Comparison of ENCODE assay signal across 15 cellular contexts in genomic region chr5:58999804-59000595, GRCh38.
DNase-seq lines count a peak whose midpoint lies in the region; ATAC-seq, FAIRE-seq and TF ChIP-seq lines count a peak whose summit lies in the region.
"Had no signal": no experiment of that assay in that cellular context is flagged by ENCODE, and none has a peak within 500 bp of the region (broad histone marks: within the 10 kb centered on the region; RNA-seq: fewer than 3 reads in every experiment).

No MANE protein-coding gene starts in this region.

- H3K9me3 Mint-ChIP-seq in astrocyte (ENCODE audit: unreplicated experiment) = no peaks in the 10 kb centered on the region
- no peaks in the 10 kb centered on the region for H3K9me3 Mint-ChIP-seq in osteocyte (ENCODE audit: unreplicated experiment)
- H3K9me3 Mint-ChIP-seq: activated T-cell treated with anti-CD3 and anti-CD28 coated beads, Interleukin-2, amount 50 U/mL, for 72 hours had no signal

- ATAC-seq in HG03378 (IDR thresholded peaks at IDR 0.05; ENCODE audit: unreplicated experiment) (no peak), sciatic nerve (no peak)
- ATAC-seq: activated T-cell treated with anti-CD3 and anti-CD28 coated beads, Interleukin-2, amount 50 U/mL, for 72 hours had no signal

- H3K27ac Mint-ChIP-seq in astrocyte (ENCODE audit: unreplicated experiment) = no peak overlapping the region
- no peak overlapping the region for H3K27ac Mint-ChIP-seq in osteocyte (ENCODE audit: unreplicated experiment)
- H3K27ac Mint-ChIP-seq: activated T-cell treated with anti-CD3 and anti-CD28 coated beads, Interleukin-2, amount 50 U/mL, for 72 hours had no signal

- WGBS in HUES64 = 88% methylated on average over 10 of the region's 10 CpGs

- no peaks in the 10 kb centered on the region for H3K79me2 ChIP-seq in astrocyte (ENCODE audit: insufficient read depth, low read length)

- H3K27me3 ChIP-seq in HUES64 (ENCODE audit: insufficient read depth, low read length) (no peaks in the 10 kb centered on the region), astrocyte (ENCODE audit: insufficient read depth, low read length) (no peaks in the 10 kb centered on the region)
- H3K27me3 ChIP-seq: suprapubic skin had no signal

- no peak for FAIRE-seq in astrocyte (lab: Jason Lieb, UNC)

- TF ChIP-seq CTCF in astrocyte (IDR thresholded peaks at IDR 0.05; ENCODE audit: insufficient read depth, low read depth, low read length) (no peak), osteocyte (IDR thresholded peaks at IDR 0.05) (no peak)

- H3K27me3 Mint-ChIP-seq in astrocyte (ENCODE audit: low read depth, unreplicated experiment) (no peaks in the 10 kb centered on the region), osteocyte (ENCODE audit: unreplicated experiment) (no peaks in the 10 kb centered on the region)

- no peak overlapping the region for H3K9ac ChIP-seq in HUES64 (ENCODE audit: low read depth, low read length)
- no peak overlapping the region for H3K9ac ChIP-seq in astrocyte (ENCODE audit: low read length)

- DNase-seq in C1 segment of cervical spinal cord (lab: John Stamatoyannopoulos, UW) (peak in 9 of 14 donors; percentile 23 to 78 (median 42)), astrocyte (ENCODE audit: low read depth) (peak; percentile 47), middle frontal gyrus (ENCODE audit: extremely low spot score, low spot score) (peak; percentile 70), osteocyte (ENCODE audit: extremely low spot score, unreplicated experiment) (no peak), sciatic nerve (ENCODE audit: low spot score) (no peak), NCI-H187 treated with DMSO at 0.1 percent for 48 hours (lab: John Stamatoyannopoulos, UW) (no peak)
- DNase-seq: activated CD4-positive, CD25-positive, alpha-beta regulatory T cell treated with anti-CD3 and anti-CD28 coated beads, Interleukin-2, amount 50 U/mL, for 72 hours; activated T-cell treated with anti-CD3 and anti-CD28 coated beads, Interleukin-2, amount 50 U/mL, for 72 hours; CD4-positive, CD25-positive, alpha-beta regulatory T cell; erythroblast; NCI-H345; SIG-M5 had no signal

- H3K4me3 ChIP-seq in HUES64 (ENCODE audit: low read length) (no peak overlapping the region), astrocyte (ENCODE audit: insufficient read depth, low read depth, low read length) (peak overlapping the region; percentile 42)
- H3K4me3 ChIP-seq: suprapubic skin had no signal

- H3K4me2 ChIP-seq in astrocyte (ENCODE audit: low read length) = peak overlapping the region; percentile 21

- H3K4me1 Mint-ChIP-seq in astrocyte (ENCODE audit: low read depth, unreplicated experiment) (peaks cover 3% of the 10 kb centered on the region), osteocyte (ENCODE audit: unreplicated experiment) (peaks cover 8% of the 10 kb centered on the region)

- no peaks in the 10 kb centered on the region for H3K36me3 ChIP-seq in HUES64 (ENCODE audit: insufficient read depth, low read length)
- H3K36me3 ChIP-seq in astrocyte (ENCODE audit: insufficient read depth, low read length) = no peaks in the 10 kb centered on the region
- H3K36me3 ChIP-seq: suprapubic skin had no signal

- no peak overlapping the region for H3K4me3 Mint-ChIP-seq in astrocyte (ENCODE audit: unreplicated experiment)
- H3K4me3 Mint-ChIP-seq in osteocyte (ENCODE audit: unreplicated experiment) = no peak overlapping the region
- H3K4me3 Mint-ChIP-seq: activated T-cell treated with anti-CD3 and anti-CD28 coated beads, Interleukin-2, amount 50 U/mL, for 72 hours; CD4-positive, CD25-positive, alpha-beta regulatory T cell had no signal

- H3K27ac ChIP-seq in HUES64 (ENCODE audit: low read depth, low read length) = peak overlapping the region; percentile 50; the same call in 1 of the 2 replicates
- no peak overlapping the region for H3K27ac ChIP-seq in astrocyte (ENCODE audit: low read depth, low read length)
- H3K27ac ChIP-seq: suprapubic skin had no signal

- H2AFZ ChIP-seq in astrocyte (ENCODE audit: low read depth, low read length) = no peak overlapping the region

- no peaks in the 10 kb centered on the region for H4K20me1 ChIP-seq in astrocyte (ENCODE audit: insufficient read depth, low read length)

- H3K9me3 ChIP-seq in HUES64 (ENCODE audit: insufficient read depth, low read depth, low read length) = 0 out of 2 replicates have a peak, but pooled peaks cover 3% of the 10 kb centered on the region
- no peaks in the 10 kb centered on the region for H3K9me3 ChIP-seq in astrocyte (ENCODE audit: insufficient read depth, low read depth, low read length)
- H3K9me3 ChIP-seq: suprapubic skin had no signal

- intact Hi-C loops in sciatic nerve (cut with DNase I) = loop anchor here (10.0 kb wide), 1 partner anchor 105 kb away; no protein-coding TSS in a partner anchor

- H3K4me1 ChIP-seq in HUES64 (ENCODE audit: insufficient read depth, low read length) (peaks cover 78% of the 10 kb centered on the region), astrocyte (ENCODE audit: insufficient read depth, low read length) (no peaks in the 10 kb centered on the region)
- H3K4me1 ChIP-seq: suprapubic skin had no signal

- H3K36me3 Mint-ChIP-seq in astrocyte (ENCODE audit: low read depth, unreplicated experiment) (no peaks in the 10 kb centered on the region), osteocyte (ENCODE audit: unreplicated experiment) (no peaks in the 10 kb centered on the region)
- H3K36me3 Mint-ChIP-seq: CD4-positive, CD25-positive, alpha-beta regulatory T cell had no signal

Comparison
In these comparisons a context has a peak if more than half of its experiments do, and no peak if none do; other contexts are left out.
1. DNase-seq: peak in C1 segment of cervical spinal cord (9 of 14), astrocyte (single experiment) and middle frontal gyrus (single experiment); none in osteocyte (single experiment), sciatic nerve (single experiment) and NCI-H187 treated with DMSO at 0.1 percent for 48 hours (single experiment).